ENCODE assay signal across 1 cellular context in the genomic region with DNA sequence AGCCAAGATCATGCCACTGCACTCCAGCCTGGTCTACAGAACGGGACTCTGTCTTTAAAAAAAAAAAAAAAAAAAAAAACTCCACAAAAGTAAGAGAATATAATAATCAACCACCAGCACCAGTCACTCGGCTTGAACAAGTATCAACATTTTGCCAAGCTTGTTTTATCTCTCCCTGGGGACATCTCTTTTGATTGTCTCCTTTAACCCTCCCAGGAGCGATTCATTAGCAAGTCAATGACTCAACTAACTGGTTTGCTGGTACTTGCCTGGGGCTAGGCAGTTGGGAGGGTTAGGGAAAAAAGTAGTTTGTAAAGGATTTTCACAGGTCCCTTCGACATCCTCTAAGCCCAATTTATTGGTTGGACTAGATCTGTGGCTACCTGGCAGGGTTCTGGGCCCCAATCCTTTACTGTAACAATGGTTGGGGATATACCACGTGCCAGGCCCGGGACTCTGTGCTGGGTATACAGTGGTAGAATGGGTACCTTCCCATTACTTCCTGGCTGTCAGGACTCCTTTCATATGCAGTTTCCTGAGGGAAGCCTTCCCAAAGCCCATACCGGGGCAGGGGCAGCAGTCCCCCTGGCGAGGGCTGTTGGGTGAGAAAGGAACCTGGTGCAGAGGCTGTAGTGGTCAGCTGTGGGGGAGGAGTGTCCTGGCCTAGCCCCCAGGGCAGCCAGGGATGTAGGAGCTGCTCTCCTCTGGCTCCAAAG.
TF ChIP-seq lines count a peak whose summit lies in the region.

No MANE protein-coding gene starts in this region.

TF ChIP-seq in K562, 482 proteins besides CTCF, POLR2A, EP300 and RAD21:
- TF ChIP-seq BRD4 (IDR thresholded peaks at IDR 0.05) (no peak), ZNF561 (CRISPR knock-in tag; conservative IDR thresholded peaks at IDR 0.05) (no peak)
- TF ChIP-seq, protein P1, sequence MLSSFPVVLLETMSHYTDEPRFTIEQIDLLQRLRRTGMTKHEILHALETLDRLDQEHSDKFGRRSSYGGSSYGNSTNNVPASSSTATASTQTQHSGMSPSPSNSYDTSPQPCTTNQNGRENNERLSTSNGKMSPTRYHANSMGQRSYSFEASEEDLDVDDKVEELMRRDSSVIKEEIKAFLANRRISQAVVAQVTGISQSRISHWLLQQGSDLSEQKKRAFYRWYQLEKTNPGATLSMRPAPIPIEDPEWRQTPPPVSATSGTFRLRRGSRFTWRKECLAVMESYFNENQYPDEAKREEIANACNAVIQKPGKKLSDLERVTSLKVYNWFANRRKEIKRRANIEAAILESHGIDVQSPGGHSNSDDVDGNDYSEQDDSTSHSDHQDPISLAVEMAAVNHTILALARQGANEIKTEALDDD (IDR thresholded peaks at IDR 0.05), result peak; percentile 25; the same call in 1 of the 2 replicates
